1 cellular context compared by ENCODE assay signal in the genomic region with DNA sequence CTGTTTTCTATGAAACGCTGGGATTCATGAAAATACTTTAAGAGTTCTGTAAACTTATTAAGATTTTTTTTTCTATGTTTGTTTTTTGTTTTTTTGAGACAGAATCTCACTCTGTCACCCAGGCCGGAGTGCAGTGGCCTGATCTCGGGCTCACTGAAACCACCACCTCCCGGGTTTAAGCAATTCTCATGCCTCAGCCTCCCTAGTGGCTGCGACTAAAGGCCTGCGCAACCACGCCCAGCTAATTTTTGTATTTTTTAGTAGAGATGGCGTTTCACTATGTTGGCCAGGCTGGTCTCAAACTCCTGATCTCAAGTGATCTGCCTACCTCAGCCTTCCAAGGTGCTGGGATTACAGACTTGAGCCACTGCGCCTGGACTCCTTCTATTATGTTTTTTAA.
TF ChIP-seq lines count a peak whose summit lies in the region.

No MANE protein-coding gene starts in this region.

TF ChIP-seq in HepG2, 621 proteins besides CTCF, POLR2A, EP300 and RAD21:
- 0 out of 4 replicates have a peak, but pooled peaks of 1 of the 2 experiments have one; percentile 2 for TF ChIP-seq KLF16 (CRISPR knock-in tag; IDR thresholded peaks at IDR 0.05)
